Comparison of ENCODE assay signal across 1 cellular context in the genomic region with DNA sequence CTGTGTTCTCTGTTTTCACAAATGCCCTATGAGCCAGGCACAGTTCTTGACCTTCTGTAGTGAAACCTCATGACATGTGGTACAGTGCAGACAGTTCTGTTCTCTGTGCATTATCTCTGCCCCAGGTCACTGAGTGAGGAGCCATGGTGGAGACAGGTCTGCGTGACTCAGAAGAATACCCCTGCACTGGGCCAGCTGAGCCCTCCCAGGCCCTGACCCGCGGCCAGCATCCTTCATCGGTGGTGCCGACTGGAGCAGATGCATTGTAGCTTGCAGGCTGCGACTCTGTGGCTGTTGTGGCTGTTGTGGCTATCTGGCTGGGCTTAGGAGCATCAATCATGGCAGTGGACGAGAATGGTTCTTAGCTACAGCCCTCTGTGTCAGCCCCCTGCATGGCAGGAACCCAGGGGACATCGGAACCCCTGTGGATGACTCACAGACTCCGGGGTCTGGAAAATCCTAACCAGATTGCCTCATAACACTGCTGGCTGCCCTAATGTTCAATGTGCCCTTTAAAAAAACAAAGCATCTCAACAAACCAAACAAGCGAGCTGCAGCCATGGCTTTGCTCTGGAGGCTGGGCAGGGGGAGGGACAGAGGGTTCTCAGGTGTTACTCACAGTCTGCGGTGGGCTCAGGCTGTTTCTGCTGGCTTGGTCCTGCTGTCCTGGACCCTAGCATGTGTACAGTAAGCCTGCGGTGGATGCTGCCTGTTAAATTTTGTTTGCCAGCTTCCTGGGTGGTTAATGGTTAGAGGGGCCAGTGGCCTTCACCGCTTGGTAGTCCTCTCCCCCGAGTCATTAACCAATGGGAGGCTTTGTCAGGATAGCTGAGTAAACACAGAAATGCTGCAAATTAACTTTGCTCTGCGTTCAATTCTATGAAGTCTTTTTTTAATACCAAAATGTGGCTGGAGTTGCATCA.
TF ChIP-seq lines count a peak whose summit lies in the region.

TSS of gene SERPINA6 (minus strand) at position 689 of the 923 bp plus-strand sequence. CDS start 8,688 bp downstream, outside the sequence.

TF ChIP-seq in HepG2, 621 proteins besides CTCF, POLR2A, EP300 and RAD21 (continued from another document and continues in another):
- TF ChIP-seq PRDM10 (CRISPR knock-in tag; IDR thresholded peaks at IDR 0.05; ENCODE audit: low read depth), result no peak
- TF ChIP-seq YEATS2 (CRISPR knock-in tag; IDR thresholded peaks at IDR 0.05; ENCODE audit: borderline replicate concordance), result no peak
- TF ChIP-seq, protein P1, sequence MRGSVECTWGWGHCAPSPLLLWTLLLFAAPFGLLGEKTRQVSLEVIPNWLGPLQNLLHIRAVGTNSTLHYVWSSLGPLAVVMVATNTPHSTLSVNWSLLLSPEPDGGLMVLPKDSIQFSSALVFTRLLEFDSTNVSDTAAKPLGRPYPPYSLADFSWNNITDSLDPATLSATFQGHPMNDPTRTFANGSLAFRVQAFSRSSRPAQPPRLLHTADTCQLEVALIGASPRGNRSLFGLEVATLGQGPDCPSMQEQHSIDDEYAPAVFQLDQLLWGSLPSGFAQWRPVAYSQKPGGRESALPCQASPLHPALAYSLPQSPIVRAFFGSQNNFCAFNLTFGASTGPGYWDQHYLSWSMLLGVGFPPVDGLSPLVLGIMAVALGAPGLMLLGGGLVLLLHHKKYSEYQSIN (CRISPR knock-in tag; IDR thresholded peaks at IDR 0.05; ENCODE audit: borderline replicate concordance), result no peak
- peak; percentile 41 for TF ChIP-seq ISL2 (CRISPR knock-in tag; IDR thresholded peaks at IDR 0.05)
- no peak for TF ChIP-seq ZBTB2 (CRISPR knock-in tag; IDR thresholded peaks at IDR 0.05; ENCODE audit: low read depth)
- TF ChIP-seq ZNF333 (CRISPR knock-in tag; IDR thresholded peaks at IDR 0.05; ENCODE audit: borderline replicate concordance), result peak; percentile 73
- no peak for TF ChIP-seq NFKBIZ (CRISPR knock-in tag; IDR thresholded peaks at IDR 0.05)
- TF ChIP-seq HDAC2 (CRISPR knock-in tag; IDR thresholded peaks at IDR 0.05), result peak; percentile 71; the same call in 1 of the 2 replicates
- TF ChIP-seq ZNF598 (CRISPR knock-in tag; IDR thresholded peaks at IDR 0.05; ENCODE audit: borderline replicate concordance), result no peak; the same call in 1 of the 2 replicates
- TF ChIP-seq ZFAT (CRISPR knock-in tag; conservative IDR thresholded peaks at IDR 0.05), result no peak
- TF ChIP-seq, protein P2, sequence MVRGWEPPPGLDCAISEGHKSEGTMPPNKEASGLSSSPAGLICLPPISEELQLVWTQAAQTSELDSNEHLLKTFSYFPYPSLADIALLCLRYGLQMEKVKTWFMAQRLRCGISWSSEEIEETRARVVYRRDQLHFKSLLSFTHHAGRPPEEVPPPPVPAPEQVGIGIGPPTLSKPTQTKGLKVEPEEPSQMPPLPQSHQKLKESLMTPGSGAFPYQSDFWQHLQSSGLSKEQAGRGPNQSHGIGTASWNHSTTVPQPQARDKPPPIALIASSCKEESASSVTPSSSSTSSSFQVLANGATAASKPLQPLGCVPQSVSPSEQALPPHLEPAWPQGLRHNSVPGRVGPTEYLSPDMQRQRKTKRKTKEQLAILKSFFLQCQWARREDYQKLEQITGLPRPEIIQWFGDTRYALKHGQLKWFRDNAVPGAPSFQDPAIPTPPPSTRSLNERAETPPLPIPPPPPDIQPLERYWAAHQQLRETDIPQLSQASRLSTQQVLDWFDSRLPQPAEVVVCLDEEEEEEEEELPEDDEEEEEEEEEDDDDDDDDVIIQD (CRISPR knock-in tag; IDR thresholded peaks at IDR 0.05; ENCODE audit: low read depth), result peak; percentile 46; the same call in 1 of the 2 replicates
- TF ChIP-seq HNRNPLL (IDR thresholded peaks at IDR 0.05; ENCODE audit: low read depth, low read length, poor library complexity, severe bottlenecking), result no peak
- no peak for TF ChIP-seq DZIP1 (CRISPR knock-in tag; IDR thresholded peaks at IDR 0.05)
- TF ChIP-seq ZNF557 (CRISPR knock-in tag; IDR thresholded peaks at IDR 0.05), result peak; percentile 56; the same call in 1 of the 2 replicates
- TF ChIP-seq RBM22 (optimal IDR thresholded peaks at IDR 0.05; ENCODE audit: low read length), result no peak
- no peak for TF ChIP-seq CCAR2 (optimal IDR thresholded peaks at IDR 0.05; ENCODE audit: low read depth, low read length)
- TF ChIP-seq U2AF2 (IDR thresholded peaks at IDR 0.05; ENCODE audit: low read depth, low read length), result no peak
- TF ChIP-seq ZNF33B (CRISPR knock-in tag; IDR thresholded peaks at IDR 0.05), result no peak
- TF ChIP-seq SMARCE1 (IDR thresholded peaks at IDR 0.05; ENCODE audit: borderline replicate concordance), result no peak
- TF ChIP-seq ZNF703 (CRISPR knock-in tag; IDR thresholded peaks at IDR 0.05; ENCODE audit: borderline replicate concordance), result no peak
- TF ChIP-seq ZFP36L1 (CRISPR knock-in tag; IDR thresholded peaks at IDR 0.05), result no peak
- TF ChIP-seq, protein P3, sequence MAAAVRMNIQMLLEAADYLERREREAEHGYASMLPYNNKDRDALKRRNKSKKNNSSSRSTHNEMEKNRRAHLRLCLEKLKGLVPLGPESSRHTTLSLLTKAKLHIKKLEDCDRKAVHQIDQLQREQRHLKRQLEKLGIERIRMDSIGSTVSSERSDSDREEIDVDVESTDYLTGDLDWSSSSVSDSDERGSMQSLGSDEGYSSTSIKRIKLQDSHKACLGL (CRISPR knock-in tag; IDR thresholded peaks at IDR 0.05), result peak; percentile 18
- TF ChIP-seq NPAS2 (CRISPR knock-in tag; IDR thresholded peaks at IDR 0.05; ENCODE audit: borderline replicate concordance), result no peak
- TF ChIP-seq ZNF496 (CRISPR knock-in tag; IDR thresholded peaks at IDR 0.05; ENCODE audit: insufficient replicate concordance), result no peak
- TF ChIP-seq EHMT2 (IDR thresholded peaks at IDR 0.05; ENCODE audit: borderline replicate concordance, low read depth, low read length), result no peak
- TF ChIP-seq ZNF225 (CRISPR knock-in tag; IDR thresholded peaks at IDR 0.05), result 0 out of 2 replicates have a peak, but pooled peaks have one; percentile 15
- no peak for TF ChIP-seq ZNF260 (CRISPR knock-in tag; IDR thresholded peaks at IDR 0.05; ENCODE audit: borderline replicate concordance, low read depth)
- TF ChIP-seq, protein P4, sequence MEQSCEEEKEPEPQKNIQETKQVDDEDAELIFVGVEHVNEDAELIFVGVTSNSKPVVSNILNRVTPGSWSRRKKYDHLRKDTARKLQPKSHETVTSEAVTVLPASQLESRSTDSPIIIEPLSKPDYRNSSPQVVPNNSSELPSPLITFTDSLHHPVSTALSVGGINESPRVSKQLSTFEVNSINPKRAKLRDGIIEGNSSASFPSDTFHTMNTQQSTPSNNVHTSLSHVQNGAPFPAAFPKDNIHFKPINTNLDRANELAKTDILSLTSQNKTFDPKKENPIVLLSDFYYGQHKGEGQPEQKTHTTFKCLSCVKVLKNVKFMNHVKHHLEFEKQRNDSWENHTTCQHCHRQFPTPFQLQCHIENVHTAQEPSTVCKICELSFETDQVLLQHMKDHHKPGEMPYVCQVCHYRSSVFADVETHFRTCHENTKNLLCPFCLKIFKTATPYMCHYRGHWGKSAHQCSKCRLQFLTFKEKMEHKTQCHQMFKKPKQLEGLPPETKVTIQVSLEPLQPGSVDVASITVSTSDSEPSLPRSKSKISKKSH (CRISPR knock-in tag; IDR thresholded peaks at IDR 0.05; ENCODE audit: borderline replicate concordance), result no peak; the same call in none of the 2 replicates
- TF ChIP-seq RNF2 (conservative IDR thresholded peaks at IDR 0.05; ENCODE audit: low read depth), result no peak
- peak; percentile 56; the same call in 1 of the 2 replicates for TF ChIP-seq ESRRA (CRISPR knock-in tag; IDR thresholded peaks at IDR 0.05; ENCODE audit: low read depth)
- TF ChIP-seq CERS6 (CRISPR knock-in tag; IDR thresholded peaks at IDR 0.05), result no peak
- TF ChIP-seq, protein P5, sequence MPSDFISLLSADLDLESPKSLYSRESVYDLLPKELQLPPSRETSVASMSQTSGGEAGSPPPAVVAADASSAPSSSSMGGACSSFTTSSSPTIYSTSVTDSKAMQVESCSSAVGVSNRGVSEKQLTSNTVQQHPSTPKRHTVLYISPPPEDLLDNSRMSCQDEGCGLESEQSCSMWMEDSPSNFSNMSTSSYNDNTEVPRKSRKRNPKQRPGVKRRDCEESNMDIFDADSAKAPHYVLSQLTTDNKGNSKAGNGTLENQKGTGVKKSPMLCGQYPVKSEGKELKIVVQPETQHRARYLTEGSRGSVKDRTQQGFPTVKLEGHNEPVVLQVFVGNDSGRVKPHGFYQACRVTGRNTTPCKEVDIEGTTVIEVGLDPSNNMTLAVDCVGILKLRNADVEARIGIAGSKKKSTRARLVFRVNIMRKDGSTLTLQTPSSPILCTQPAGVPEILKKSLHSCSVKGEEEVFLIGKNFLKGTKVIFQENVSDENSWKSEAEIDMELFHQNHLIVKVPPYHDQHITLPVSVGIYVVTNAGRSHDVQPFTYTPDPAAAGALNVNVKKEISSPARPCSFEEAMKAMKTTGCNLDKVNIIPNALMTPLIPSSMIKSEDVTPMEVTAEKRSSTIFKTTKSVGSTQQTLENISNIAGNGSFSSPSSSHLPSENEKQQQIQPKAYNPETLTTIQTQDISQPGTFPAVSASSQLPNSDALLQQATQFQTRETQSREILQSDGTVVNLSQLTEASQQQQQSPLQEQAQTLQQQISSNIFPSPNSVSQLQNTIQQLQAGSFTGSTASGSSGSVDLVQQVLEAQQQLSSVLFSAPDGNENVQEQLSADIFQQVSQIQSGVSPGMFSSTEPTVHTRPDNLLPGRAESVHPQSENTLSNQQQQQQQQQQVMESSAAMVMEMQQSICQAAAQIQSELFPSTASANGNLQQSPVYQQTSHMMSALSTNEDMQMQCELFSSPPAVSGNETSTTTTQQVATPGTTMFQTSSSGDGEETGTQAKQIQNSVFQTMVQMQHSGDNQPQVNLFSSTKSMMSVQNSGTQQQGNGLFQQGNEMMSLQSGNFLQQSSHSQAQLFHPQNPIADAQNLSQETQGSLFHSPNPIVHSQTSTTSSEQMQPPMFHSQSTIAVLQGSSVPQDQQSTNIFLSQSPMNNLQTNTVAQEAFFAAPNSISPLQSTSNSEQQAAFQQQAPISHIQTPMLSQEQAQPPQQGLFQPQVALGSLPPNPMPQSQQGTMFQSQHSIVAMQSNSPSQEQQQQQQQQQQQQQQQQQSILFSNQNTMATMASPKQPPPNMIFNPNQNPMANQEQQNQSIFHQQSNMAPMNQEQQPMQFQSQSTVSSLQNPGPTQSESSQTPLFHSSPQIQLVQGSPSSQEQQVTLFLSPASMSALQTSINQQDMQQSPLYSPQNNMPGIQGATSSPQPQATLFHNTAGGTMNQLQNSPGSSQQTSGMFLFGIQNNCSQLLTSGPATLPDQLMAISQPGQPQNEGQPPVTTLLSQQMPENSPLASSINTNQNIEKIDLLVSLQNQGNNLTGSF (CRISPR knock-in tag; IDR thresholded peaks at IDR 0.05), result no peak
- no peak for TF ChIP-seq ZNF30 (CRISPR knock-in tag; IDR thresholded peaks at IDR 0.05)
- no peak for TF ChIP-seq ZZZ3 (CRISPR knock-in tag; IDR thresholded peaks at IDR 0.05; ENCODE audit: borderline replicate concordance)
- no peak for TF ChIP-seq CHCHD3 (CRISPR knock-in tag; IDR thresholded peaks at IDR 0.05)
- TF ChIP-seq EZH2 (conservative IDR thresholded peaks at IDR 0.05; ENCODE audit: low read depth, low read length), result no peak
